1 cellular context compared by ENCODE assay signal in genomic region chr19:10353793-10354391, GRCh38.
TF ChIP-seq lines count a peak whose summit lies in the region.

No MANE protein-coding gene starts in this region.

TF ChIP-seq in endothelial cell of umbilical vein, 7 proteins besides CTCF, POLR2A, EP300 and RAD21:
- TF ChIP-seq GATA2 (IDR thresholded peaks at IDR 0.05; ENCODE audit: insufficient read depth, insufficient read length, low read depth, low read length) (no peak), MYC (IDR thresholded peaks at IDR 0.05; ENCODE audit: low read depth, low read length) (no peak), JUN (IDR thresholded peaks at IDR 0.05; ENCODE audit: borderline replicate concordance, insufficient read depth, insufficient read length, low read depth) (no peak), EZH2 (IDR thresholded peaks at IDR 0.05; ENCODE audit: borderline replicate concordance, low read depth, low read length, severe bottlenecking) (no peak), POLR2AphosphoS5 (IDR thresholded peaks at IDR 0.05; ENCODE audit: insufficient read depth, low read depth, low read length) (no peak), MAX (IDR thresholded peaks at IDR 0.05; ENCODE audit: insufficient read depth, insufficient read length) (no peak), FOS (IDR thresholded peaks at IDR 0.05; ENCODE audit: borderline replicate concordance, insufficient read depth, low read length) (no peak)
